25 cellular contexts compared by ENCODE assay signal in genomic region chr15:75052972-75053747, GRCh38. TPM values are rescaled to one million over a fixed set of nuclear protein-coding genes. Genes with fewer than 3 reads are reported as not detected.
DNase-seq lines count a peak whose midpoint lies in the region; ATAC-seq, FAIRE-seq and TF ChIP-seq lines count a peak whose summit lies in the region.
"Had no signal": no experiment of that assay in that cellular context is flagged by ENCODE, and none has a peak within 500 bp of the region (broad histone marks: within the 10 kb centered on the region; RNA-seq: fewer than 3 reads in every experiment).

No MANE protein-coding gene starts in this region.

- FAIRE-seq in K562 (lab: Jason Lieb, UNC) = no peak
- FAIRE-seq in small intestine (lab: Jason Lieb, UNC) = no peak
- FAIRE-seq: A204.1, GM12878, GM19239, HTR-8/SVneo had no signal

- no peak for TF ChIP-seq EP300 in K562 (IDR thresholded peaks at IDR 0.05; ENCODE audit: low read length)

- H3K36me3 ChIP-seq in HEK293 (ENCODE audit: control insufficient read depth in 2 of 2, insufficient read depth in 1 of 2, low read length in 2 of 2) = peaks cover 0 to 21% of the 10 kb centered on the region in 2 experiments; a peak in 1 of 3 replicates
- H3K36me3 ChIP-seq in OCI-LY7 (ENCODE audit: insufficient read depth, low read length) = peaks cover 32% of the 10 kb centered on the region
- peaks cover 6% of the 10 kb centered on the region; the same call in 1 of the 3 replicates for H3K36me3 ChIP-seq in K562 (ENCODE audit: control insufficient read depth, insufficient read depth, low read length)
- H3K36me3 ChIP-seq in small intestine (ENCODE audit: control insufficient read depth in 2 of 2, insufficient read depth in 2 of 2, low read length in 2 of 2) = no peaks in the 10 kb centered on the region

- DNase-seq in OCI-LY7 (ENCODE audit: low spot score) (no peak), K562 (ENCODE audit: extremely low read depth in 1 of 4, low spot score in 3 of 4) (no peak), small intestine (peak; percentile 27), type B pancreatic cell (ENCODE audit: extremely low spot score, unreplicated experiment) (no peak)
- DNase-seq in stimulated activated CD4-positive, alpha-beta T cell treated with anti-CD3 and anti-CD28 coated beads, Interleukin-4, amount 100 ng/mL, for 1 hour = no peak
- DNase-seq: ACHN; BE2C; C1 segment of cervical spinal cord; CD4-positive, CD25-positive, alpha-beta regulatory T cell; CD8-positive, alpha-beta memory T cell; COR-L47; DMS 273 treated with DMSO at 0.1 percent for 48 hours; DMS53; DND-41; EL; GM23248; HFFc6 had no signal

- no peak for TF ChIP-seq CTCF in HEK293 (tag by site-specific recombination; IDR thresholded peaks at IDR 0.05)
- no peak for TF ChIP-seq CTCF in OCI-LY7 (conservative IDR thresholded peaks at IDR 0.05; ENCODE audit: low read length)
- no peak for TF ChIP-seq CTCF in K562 (IDR thresholded peaks at IDR 0.05 in 2 of 3, conservative IDR thresholded peaks at IDR 0.05 in 1 of 3; ENCODE audit: insufficient read depth in 2 of 3, low read depth in 1 of 3, low read length in 3 of 3)
- no peak for TF ChIP-seq CTCF in type B pancreatic cell (conservative IDR thresholded peaks at IDR 0.05)

- H3K9me3 ChIP-seq in HEK293 (ENCODE audit: control insufficient read depth, insufficient read depth, low read depth, low read length) = no peaks in the 10 kb centered on the region
- no peaks in the 10 kb centered on the region for H3K9me3 ChIP-seq in OCI-LY7 (ENCODE audit: low read length)
- no peaks in the 10 kb centered on the region for H3K9me3 ChIP-seq in K562 (replicated peaks; ENCODE audit: control insufficient read depth, insufficient read depth, low read depth, low read length)
- no peaks in the 10 kb centered on the region for H3K9me3 ChIP-seq in small intestine (ENCODE audit: control insufficient read depth, low read depth)
- H3K9me3 ChIP-seq: BE2C, HAP-1 had no signal

- H3K27me3 Mint-ChIP-seq in type B pancreatic cell = no peaks in the 10 kb centered on the region
- H3K27me3 Mint-ChIP-seq: CD4-positive, CD25-positive, alpha-beta regulatory T cell; CD8-positive, alpha-beta memory T cell; IgD-negative memory B cell had no signal

- peaks cover 5% of the 10 kb centered on the region; the same call in 1 of the 2 replicates for H3K4me1 ChIP-seq in HEK293 (ENCODE audit: control insufficient read depth, insufficient read depth, low read length)
- peaks cover under 1% of the 10 kb centered on the region for H3K4me1 ChIP-seq in OCI-LY7 (ENCODE audit: insufficient read depth, low read length, poor library complexity, severe bottlenecking)
- peaks cover 4 to 11% of the 10 kb centered on the region in 2 experiments for H3K4me1 ChIP-seq in K562 (replicated peaks in 1 of 2; ENCODE audit: control insufficient read depth in 2 of 2, insufficient read depth in 2 of 2, low read length in 2 of 2)
- H3K4me1 ChIP-seq in small intestine (ENCODE audit: control insufficient read depth in 2 of 2, insufficient read depth in 1 of 2, low read depth in 1 of 2, low read length in 1 of 2) = peaks cover 0 to 2% of the 10 kb centered on the region in 2 donors
- H3K4me1 ChIP-seq: HAP-1 had no signal

- POLR2A ChIA-PET in HEK293 (lab: Yijun Ruan, JAX) (interaction anchor here (0.7 to 0.8 kb wide), 2 partner anchors 30 to 55 kb away, joined by 3 to 4 read pairs; partner anchors contain the start of gene PPCDC), OCI-LY7 (lab: Charles Lee) (interaction anchor here (0.7 to 0.9 kb wide), 3 partner anchors 19 to 124 kb away, joined by 3 to 5 read pairs (median 3); no protein-coding TSS in a partner anchor), K562 (lab: Yijun Ruan, JAX) (interaction anchor here (0.9 to 1.6 kb wide), 5 partner anchors 8 to 151 kb away, joined by 4 to 5 read pairs (median 5); no protein-coding TSS in a partner anchor)

- TSS peak; percentile 67 for BruUV-seq in OCI-LY7 (replicated peaks; lab: Mats Ljungman, UMichigan)
- BruUV-seq in K562 (replicated peaks; lab: Mats Ljungman, UMichigan) = no TSS peak

- H2AFZ ChIP-seq in OCI-LY7 (ENCODE audit: low read length) (no peak overlapping the region), K562 (ENCODE audit: low read depth, low read length) (no peak overlapping the region)
- H2AFZ ChIP-seq: GM23248 had no signal

- H3K4me2 ChIP-seq in OCI-LY7 (ENCODE audit: low read length) (no peak overlapping the region), K562 (ENCODE audit: insufficient read depth, low read length) (no peak overlapping the region)

- H3K27ac Mint-ChIP-seq in type B pancreatic cell = no peak overlapping the region
- H3K27ac Mint-ChIP-seq: CD4-positive, CD25-positive, alpha-beta regulatory T cell; CD8-positive, alpha-beta memory T cell; HFFc6; IgD-negative memory B cell had no signal

- H3K27ac ChIP-seq in HEK293 (ENCODE audit: extremely low read depth, low read depth, low read length) (no peak overlapping the region), OCI-LY7 (ENCODE audit: low read depth, low read length, poor library complexity, severe bottlenecking) (no peak overlapping the region), K562 (ENCODE audit: extremely low read depth, low read depth, low read length) (no peak overlapping the region), small intestine (ENCODE audit: low read depth in 1 of 2, low read length in 1 of 2) (peak overlapping the region; percentile 46 to 56)
- H3K27ac ChIP-seq: GM23248 had no signal

- intact Hi-C loops in OCI-LY7 (cut with micrococcal nuclease; ENCODE audit: unreplicated experiment) (no loop called here), K562 (cut with micrococcal nuclease) (no loop called here)

- H3K79me2 ChIP-seq in OCI-LY7 (ENCODE audit: insufficient read depth, low read depth, low read length) = no peaks in the 10 kb centered on the region
- no peaks in the 10 kb centered on the region for H3K79me2 ChIP-seq in K562 (ENCODE audit: control insufficient read depth, insufficient read depth, low read length)

- no peak for TF ChIP-seq RAD21 in K562 (CRISPR knock-in tag; conservative IDR thresholded peaks at IDR 0.05 in 1 of 2, IDR thresholded peaks at IDR 0.05 in 1 of 2)

- no peaks in the 10 kb centered on the region for H3K9me2 ChIP-seq in OCI-LY7 (ENCODE audit: insufficient read depth, low read length)

- H3K4me3 ChIP-seq in HEK293 (ENCODE audit: low read depth, low read length) (no peak overlapping the region), OCI-LY7 (ENCODE audit: low read depth, low read length, poor library complexity, severe bottlenecking) (no peak overlapping the region), K562 (no peak overlapping the region), small intestine (ENCODE audit: low read depth in 1 of 2, low read length in 2 of 2) (no peak overlapping the region)
- H3K4me3 ChIP-seq: GM12878, GM23248, HAP-1 had no signal

- TF ChIP-seq POLR2A in K562 (conservative IDR thresholded peaks at IDR 0.05) = no peak

- no peak overlapping the region for H3K9ac ChIP-seq in K562 (ENCODE audit: insufficient read depth in 1 of 2, low read depth in 2 of 2, low read length in 2 of 2)
- H3K9ac ChIP-seq: GM23248 had no signal

- no peaks in the 10 kb centered on the region for H3K9me1 ChIP-seq in K562 (ENCODE audit: control insufficient read depth, insufficient read depth, low read length)

- no peak for ATAC-seq in K562
- ATAC-seq in GM21723 (IDR thresholded peaks at IDR 0.05; ENCODE audit: unreplicated experiment) = no peak
- ATAC-seq: GM12878 had no signal

- no peak overlapping the region for H3K4me3 Mint-ChIP-seq in type B pancreatic cell
- H3K4me3 Mint-ChIP-seq: CD4-positive, CD25-positive, alpha-beta regulatory T cell; CD8-positive, alpha-beta memory T cell; HFFc6; IgD-negative memory B cell had no signal

- no peaks in the 10 kb centered on the region for H3K27me3 ChIP-seq in K562 (ENCODE audit: control insufficient read depth in 2 of 2, insufficient read depth in 2 of 2, low read length in 2 of 2)
- no peaks in the 10 kb centered on the region for H3K27me3 ChIP-seq in small intestine (ENCODE audit: control insufficient read depth in 2 of 2, insufficient read depth in 2 of 2, low read length in 2 of 2)
- H3K27me3 ChIP-seq: BE2C had no signal

- WGBS in K562 (ENCODE audit: insufficient coverage, low coverage, missing lambda C conversion rate) = 92% methylated on average over 4 of the region's 5 CpGs
- 56 to 84% (median 68%) methylated on average over 5 of the region's 5 CpGs for WGBS in small intestine, 3 donors

- in situ Hi-C loops in K562 (cut with MboI) = no loop called here

- H3K36me3 Mint-ChIP-seq in type B pancreatic cell = peaks cover 3% of the 10 kb centered on the region

- peaks cover 1% of the 10 kb centered on the region for H3K9me3 Mint-ChIP-seq in type B pancreatic cell
- H3K9me3 Mint-ChIP-seq: CD8-positive, alpha-beta memory T cell; HFFc6; IgD-negative memory B cell had no signal

- H4K20me1 ChIP-seq in OCI-LY7 (ENCODE audit: insufficient read depth, low read length) (no peaks in the 10 kb centered on the region), K562 (replicated peaks; ENCODE audit: control insufficient read depth, insufficient read depth, low read length) (no peaks in the 10 kb centered on the region)

- CTCF ChIA-PET in HEK293 (lab: Yijun Ruan, JAX) = interaction anchor here (0.7 to 1.9 kb wide), 4 partner anchors 8 to 255 kb away, joined by 3 to 5 read pairs (median 4); no protein-coding TSS in a partner anchor
- CTCF ChIA-PET in OCI-LY7 (lab: Charles Lee; ENCODE audit: unreplicated experiment) = interaction anchor here (1.3 kb wide), 1 partner anchor 10 kb away, joined by 4 read pairs; no protein-coding TSS in a partner anchor
- CTCF ChIA-PET in K562 (lab: Yijun Ruan, JAX; ENCODE audit: low intra/inter-chr PET ratio) = no interaction called here

- H3K4me1 Mint-ChIP-seq in type B pancreatic cell (ENCODE audit: unreplicated experiment) = peaks cover 11% of the 10 kb centered on the region

RNA-seq across cellular contexts. Expression of gene PPCDC, which starts 29.8 kb away (rescaled TPM):
- 32.0 and 44.3 TPM in 2 replicates for total RNA-seq in OCI-LY7 (2014; rRNA removed; shearing (Covaris generic))
- total RNA-seq in OCI-LY7 (2022) = 40.3 and 48.3 TPM in 2 replicates
- total RNA-seq in K562 (2011; cell fraction: chromatin; rRNA removed; ENCODE audit: low replicate concordance) = 20.0 and 54.1 TPM in 2 replicates
- 31.7 TPM in 2 replicates for total RNA-seq in K562 (2011; cell fraction: nucleolus; rRNA removed)
- 24.1 and 30.8 TPM in 2 replicates for total RNA-seq in K562 (2011; cell fraction: nucleoplasm; rRNA removed)
- total RNA-seq in K562 (2014; rRNA removed) = 16.3 and 17.1 TPM in 2 replicates
- total RNA-seq in K562 (2014; rRNA removed; fragmentation: Illumina TruSeq; extraction: Trizol) = 6.4 and 10.9 TPM in 2 replicates
- total RNA-seq in K562 (2015; rRNA removed; fragmentation: Illumina TruSeq; extraction: Trizol) = 9.7 and 13.5 TPM in 2 replicates
- 15.2 and 16.7 TPM in 2 replicates for total RNA-seq in K562 (2021)
- 16.7 and 17.9 TPM in 2 replicates for polyA plus RNA-seq in K562 (2011; rRNA removed)
- polyA plus RNA-seq in K562 (2011; cell fraction: cytosol; rRNA removed) = 26.9 and 55.6 TPM in 2 replicates
- polyA plus RNA-seq in K562 (2011; cell fraction: nucleus; rRNA removed) = 22.7 and 31.8 TPM in 2 replicates
- polyA plus RNA-seq in K562 (2012) = 11.4 and 15.7 TPM in 2 replicates
- 21.7 and 24.9 TPM in 2 replicates for polyA plus RNA-seq in K562 (2014; fragmentation: Illumina TruSeq; extraction: Trizol)
- 10 to 100 TPM; 50.0 to 53.6 TPM for polyA plus RNA-seq in K562 (2014; fragmentation: Nextera tagmentation; extraction: Ambion mirVana)
- polyA plus RNA-seq in K562 (2014; rRNA removed) = 34.8 and 41.6 TPM in 2 replicates
- polyA minus RNA-seq in K562 (2011; rRNA and poly(A)+ RNA removed) = 6.7 and 7.8 TPM in 2 replicates
- 6.4 and 9.0 TPM in 2 replicates for polyA minus RNA-seq in K562 (2011; cell fraction: cytosol; rRNA and poly(A)+ RNA removed)
- polyA minus RNA-seq in K562 (2011; cell fraction: nucleus; rRNA and poly(A)+ RNA removed) = 12.3 and 15.2 TPM in 2 replicates
- 10 to 100 TPM; 15.9 to 29.4 (median 19.5) TPM for polyA plus RNA-seq in small intestine
- total RNA-seq in type B pancreatic cell (ENCODE audit: low replicate concordance) = 19.1 and 23.6 TPM in 2 replicates

RNA-seq across cellular contexts. Expression of gene SCAMP5, which starts 57.8 kb away (rescaled TPM):
- 18.6 and 29.4 TPM in 2 replicates for total RNA-seq in OCI-LY7 (2014; rRNA removed; shearing (Covaris generic))
- total RNA-seq in OCI-LY7 (2022) (43.7 and 51.6 TPM in 2 replicates), K562 (2014; rRNA removed) (not detected in 2 replicates), K562 (2014; rRNA removed; fragmentation: Illumina TruSeq; extraction: Trizol) (not detected in 2 replicates), K562 (2015; rRNA removed; fragmentation: Illumina TruSeq; extraction: Trizol) (0.08 and 0.11 TPM in 2 replicates), K562 (2021) (0.27 and 0.31 TPM in 2 replicates), type B pancreatic cell (ENCODE audit: low replicate concordance) (38.1 and 41.8 TPM in 2 replicates)
- total RNA-seq in K562 (2011; cell fraction: chromatin; rRNA removed; ENCODE audit: low replicate concordance) = not detected in 2 replicates
- 0.33 TPM in 1 of 2 replicates, not detected in the other for total RNA-seq in K562 (2011; cell fraction: nucleolus; rRNA removed)
- total RNA-seq in K562 (2011; cell fraction: nucleoplasm; rRNA removed) = not detected in 2 replicates
- polyA plus RNA-seq in K562 (2011; rRNA removed) (0.24 and 0.29 TPM in 2 replicates), K562 (2014; fragmentation: Illumina TruSeq; extraction: Trizol) (0.09 and 0.15 TPM in 2 replicates), K562 (2014; fragmentation: Nextera tagmentation; extraction: Ambion mirVana) (not detected), K562 (2014; rRNA removed) (not detected in 2 replicates), small intestine (10 to 100 TPM; 39.5 to 78.1 (median 74.0) TPM)
- 0.15 and 0.18 TPM in 2 replicates for polyA plus RNA-seq in K562 (2011; cell fraction: cytosol; rRNA removed)
- 0.14 and 0.15 TPM in 2 replicates for polyA plus RNA-seq in K562 (2011; cell fraction: nucleus; rRNA removed)
- 0.14 and 0.21 TPM in 2 replicates for polyA plus RNA-seq in K562 (2012)
- 0.11 and 0.42 TPM in 2 replicates for polyA minus RNA-seq in K562 (2011; rRNA and poly(A)+ RNA removed)
- polyA minus RNA-seq in K562 (2011; cell fraction: cytosol; rRNA and poly(A)+ RNA removed) = not detected in 2 replicates
- not detected in 2 replicates for polyA minus RNA-seq in K562 (2011; cell fraction: nucleus; rRNA and poly(A)+ RNA removed)

Comparison
In these comparisons a context has a peak if more than half of its experiments do, and no peak if none do; other contexts are left out.
1. H3K27ac ChIP-seq: peak in small intestine (2 of 2); none in HEK293 (single experiment), OCI-LY7 (single experiment) and K562 (single experiment).
2. RNA of gene SCAMP5, which starts 57.8 kb away (total RNA-seq): 18.6 to 51.6 TPM in OCI-LY7 and 38.1 to 41.8 TPM in type B pancreatic cell; 0.08 to 0.33 TPM in K562; every median in the first group is over 10 times any median in the second.